Comparison of ENCODE assay signal across 8 cellular contexts in the genomic region with DNA sequence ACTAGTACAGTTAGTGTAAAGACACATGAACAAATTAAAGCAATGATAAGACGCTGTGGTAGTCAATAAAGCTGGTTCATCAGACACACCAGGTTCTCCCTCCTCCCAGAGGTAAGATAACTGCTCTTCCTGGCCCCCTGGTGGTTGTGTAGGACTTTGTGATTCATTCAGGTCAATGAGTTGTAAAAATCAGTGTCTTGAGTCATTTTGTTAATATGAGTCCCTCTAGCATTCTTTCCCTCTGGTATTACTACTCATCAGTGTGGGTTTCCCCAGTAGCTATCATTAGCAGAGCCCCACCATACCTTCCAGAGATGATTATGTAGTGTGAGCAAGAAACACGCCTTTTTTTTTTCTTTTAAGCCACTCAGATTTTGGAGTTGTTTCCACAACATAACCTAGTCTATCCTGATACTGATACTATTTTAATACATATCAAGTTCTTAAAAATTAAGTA. TPM values are rescaled to one million over a fixed set of nuclear protein-coding genes. Genes with fewer than 3 reads are reported as not detected.
A peak's percentile ranks its signal among the peaks of the same experiment; 100 is the strongest.
DNase-seq lines count a peak whose midpoint lies in the region; ATAC-seq and TF ChIP-seq lines count a peak whose summit lies in the region.

No MANE protein-coding gene starts in this region.

- CTCF ChIA-PET in AG04450 (lab: Charles Lee), result interaction anchor here (0.5 to 2.3 kb wide), 35 partner anchors 9 to 362 kb away, joined by 3 to 21 read pairs (median 4); partner anchors contain the start of gene CTXND2

- H3K18ac ChIP-seq in mesenchymal stem cell (ENCODE audit: low read depth in 1 of 2, low read length in 2 of 2), result no peak overlapping the region

- peak; percentile 84 for TF ChIP-seq CTCF in AG04450 (IDR thresholded peaks at IDR 0.05; ENCODE audit: low read depth, low read length)

- H3K4me2 ChIP-seq in mesenchymal stem cell (ENCODE audit: low read length, poor library complexity, severe bottlenecking), result no peak overlapping the region

- no peak overlapping the region for H2AK5ac ChIP-seq in mesenchymal stem cell (ENCODE audit: low read length, severe bottlenecking)

- H3K4ac ChIP-seq in mesenchymal stem cell (ENCODE audit: low read depth in 1 of 2, low read length in 2 of 2), result no peak overlapping the region

- H3K27me3 ChIP-seq in AG04450 (ENCODE audit: control insufficient read depth, insufficient read depth, low read length) (no peaks in the 10 kb centered on the region), mesenchymal stem cell (ENCODE audit: control insufficient read depth in 1 of 2, insufficient read depth in 1 of 2, low read length in 2 of 2) (no peaks in the 10 kb centered on the region)

- no peak overlapping the region for H4K8ac ChIP-seq in mesenchymal stem cell (ENCODE audit: low read length)

- H3K23ac ChIP-seq in mesenchymal stem cell (ENCODE audit: low read length in 2 of 2), result no peak overlapping the region

- DNase-seq in AG04450 (ENCODE audit: low read depth, low spot score) (peak; percentile 76), NCI-H774 (lab: John Stamatoyannopoulos, UW) (peak; percentile 58), dermis microvascular lymphatic vessel endothelial cell (ENCODE audit: low read depth in 2 of 2) (peak; percentile 40 to 78), mesenchymal stem cell (peak; percentile 88)
- DNase-seq in activated CD4-positive, alpha-beta T cell treated with anti-CD3 and anti-CD28 coated beads, Interleukin-2, amount 50 U/mL, for 4 hours, result peak; percentile 78 to 80
- DNase-seq in stimulated activated CD8-positive, alpha-beta memory T cell treated with anti-CD3 and anti-CD28 coated beads, Interleukin-2, amount 100 ng/mL, for 1 hour (ENCODE audit: low read depth in 2 of 2), result peak; percentile 45 to 59

- H2BK15ac ChIP-seq in mesenchymal stem cell (ENCODE audit: low read depth, poor library complexity, severe bottlenecking), result no peak overlapping the region

- H4K91ac ChIP-seq in mesenchymal stem cell (ENCODE audit: low read length), result no peak overlapping the region

- 17% methylated on average over 1 of the region's 2 CpGs for WGBS in mesenchymal stem cell

- H3K79me1 ChIP-seq in mesenchymal stem cell (replicated peaks; ENCODE audit: low read length, poor library complexity, severe bottlenecking), result peaks cover 3% of the 10 kb centered on the region

- no peak overlapping the region for H3K27ac ChIP-seq in AG04450 (ENCODE audit: low read depth, low read length)
- H3K27ac ChIP-seq in mesenchymal stem cell (ENCODE audit: low read length, poor library complexity, severe bottlenecking), result no peak overlapping the region

- peak overlapping the region; percentile 44 for H3K9ac ChIP-seq in mesenchymal stem cell (ENCODE audit: low read length)

- peak; percentile 58 for ATAC-seq in GM18858 (IDR thresholded peaks at IDR 0.05; ENCODE audit: unreplicated experiment)
- ATAC-seq in HG03571 (IDR thresholded peaks at IDR 0.05; ENCODE audit: unreplicated experiment), result peak; percentile 51

- H3K4me3 ChIP-seq in AG04450 (ENCODE audit: low read depth, low read length), result no peak overlapping the region
- no peak overlapping the region for H3K4me3 ChIP-seq in mesenchymal stem cell (ENCODE audit: insufficient read depth in 1 of 2, low read depth in 1 of 2, low read length in 2 of 2)

- peaks cover under 1 to 2% of the 10 kb centered on the region in 2 experiments for H3K36me3 ChIP-seq in mesenchymal stem cell (ENCODE audit: control insufficient read depth in 1 of 2, insufficient read depth in 2 of 2, low read depth in 1 of 2, low read length in 2 of 2)

- peaks cover 5% of the 10 kb centered on the region for H3K4me1 ChIP-seq in mesenchymal stem cell (ENCODE audit: control insufficient read depth, insufficient read depth, low read depth, low read length)

- POLR2A ChIA-PET in AG04450 (lab: Yijun Ruan, JAX), result no interaction called here

- H3K14ac ChIP-seq in mesenchymal stem cell (ENCODE audit: low read length in 2 of 2), result no peak overlapping the region

- no peak overlapping the region for H2BK12ac ChIP-seq in mesenchymal stem cell (ENCODE audit: low read length in 2 of 2)

- H2AFZ ChIP-seq in mesenchymal stem cell (ENCODE audit: low read depth, low read length), result no peak overlapping the region

- H2BK120ac ChIP-seq in mesenchymal stem cell (ENCODE audit: low read depth, low read length), result no peak overlapping the region

- H3K9me3 ChIP-seq in AG04450 (ENCODE audit: control insufficient read depth, insufficient read depth, low read length), result peaks cover 7% of the 10 kb centered on the region; the same call in 1 of the 2 replicates
- H3K9me3 ChIP-seq in mesenchymal stem cell (ENCODE audit: control insufficient read depth, low read length), result no peaks in the 10 kb centered on the region

- no peak overlapping the region for H2BK5ac ChIP-seq in mesenchymal stem cell (ENCODE audit: low read depth, low read length, poor library complexity, severe bottlenecking)

RNA-seq across cellular contexts. Expression of gene SETDB1, which starts 3.6 kb away (rescaled TPM):
- polyA plus RNA-seq in AG04450 (2011; rRNA removed), result 30.8 and 35.5 TPM in 2 replicates
- polyA minus RNA-seq in AG04450 (2011; rRNA and poly(A)+ RNA removed), result 50.6 and 53.9 TPM in 2 replicates
- total RNA-seq in dermis microvascular lymphatic vessel endothelial cell, result 25.9 and 32.9 TPM in 2 replicates
- 18.7 TPM for polyA plus RNA-seq in mesenchymal stem cell (2013, experiment 1 of 2)
- 17.7 TPM for polyA plus RNA-seq in mesenchymal stem cell (2013, experiment 2 of 2)

RNA-seq across cellular contexts. Expression of gene CTXND2, which starts 35.6 kb away (rescaled TPM):
- polyA plus RNA-seq in AG04450 (2011; rRNA removed), result not detected in 2 replicates
- not detected in 2 replicates for polyA minus RNA-seq in AG04450 (2011; rRNA and poly(A)+ RNA removed)
- total RNA-seq in dermis microvascular lymphatic vessel endothelial cell, result not detected in 2 replicates
- polyA plus RNA-seq in mesenchymal stem cell (2013, experiment 1 of 2), result not detected
- polyA plus RNA-seq in mesenchymal stem cell (2013, experiment 2 of 2), result not detected

RNA-seq across cellular contexts. Expression of gene ARNT, which starts 46.1 kb away (rescaled TPM):
- polyA plus RNA-seq in AG04450 (2011; rRNA removed), result 34.2 and 40.9 TPM in 2 replicates
- polyA minus RNA-seq in AG04450 (2011; rRNA and poly(A)+ RNA removed), result 58.9 and 70.7 TPM in 2 replicates
- 16.0 and 19.6 TPM in 2 replicates for total RNA-seq in dermis microvascular lymphatic vessel endothelial cell
- polyA plus RNA-seq in mesenchymal stem cell (2013, experiment 1 of 2), result 19.6 TPM
- 18.3 TPM for polyA plus RNA-seq in mesenchymal stem cell (2013, experiment 2 of 2)

RNA-seq across cellular contexts. Expression of gene CERS2, which starts 52.1 kb away (rescaled TPM):
- polyA plus RNA-seq in AG04450 (2011; rRNA removed), result 193 and 217 TPM in 2 replicates
- 170 TPM in 2 replicates for polyA minus RNA-seq in AG04450 (2011; rRNA and poly(A)+ RNA removed)
- 64.7 and 92.7 TPM in 2 replicates for total RNA-seq in dermis microvascular lymphatic vessel endothelial cell
- polyA plus RNA-seq in mesenchymal stem cell (2013, experiment 1 of 2), result 216 TPM
- 216 TPM for polyA plus RNA-seq in mesenchymal stem cell (2013, experiment 2 of 2)

RNA-seq across cellular contexts. Expression of gene ANXA9, which starts 59.5 kb away (rescaled TPM):
- polyA plus RNA-seq in AG04450 (2011; rRNA removed), result 0.10 and 0.21 TPM in 2 replicates
- polyA minus RNA-seq in AG04450 (2011; rRNA and poly(A)+ RNA removed), result 0.09 and 0.17 TPM in 2 replicates
- total RNA-seq in dermis microvascular lymphatic vessel endothelial cell, result not detected in 2 replicates
- polyA plus RNA-seq in mesenchymal stem cell (2013, experiment 1 of 2), result 0.23 TPM
- 0.16 TPM for polyA plus RNA-seq in mesenchymal stem cell (2013, experiment 2 of 2)
